23 cellular contexts compared by ENCODE assay signal in genomic region chr6:1055015-1055921, GRCh38.
"Had no signal": no experiment of that assay in that cellular context is flagged by ENCODE, and none has a peak within 500 bp of the region (broad histone marks: within the 10 kb centered on the region; RNA-seq: fewer than 3 reads in every experiment).

No MANE protein-coding gene starts in this region.

- H3K36me3 Mint-ChIP-seq: activated naive CD4-positive, alpha-beta T cell treated with anti-CD3 and anti-CD28 coated beads, Interleukin-2, amount 50 U/mL, for 24 hours; brain; naive B cell had no signal

- ATAC-seq: activated CD8-positive, alpha-beta T cell treated with anti-CD3 and anti-CD28 coated beads, Interleukin-2, amount 10 ng/mL, durations not matched to agents 7 days and 5 days had no signal

- H3K9me3 Mint-ChIP-seq: activated CD4-positive, alpha-beta T cell treated with anti-CD3 and anti-CD28 coated beads, Interleukin-2, amount 10 ng/mL, durations not matched to agents 7 days and 5 days; activated naive CD4-positive, alpha-beta T cell treated with anti-CD3 and anti-CD28 coated beads, Interleukin-2, amount 50 U/mL, for 24 hours; activated T-helper 1 cell treated with anti-CD3 and anti-CD28 coated beads, Interleukin-12 subunit alpha, Interleukin-12 subunit beta, Interleukin-2, Interleukin-4 antibody, amounts not matched to agents 30 ng/mL and 10 ng/mL and 1 ng/mL, durations not matched to agents 14 hours and 24 hours and 36 hours; brain; neural crest cell had no signal

- DNase-seq: activated CD4-positive, alpha-beta T cell treated with anti-CD3 and anti-CD28 coated beads, Interleukin-2, amount 10 ng/mL, durations not matched to agents 7 days and 5 days; activated CD4-positive, CD25-positive, alpha-beta regulatory T cell treated with anti-CD3 and anti-CD28 coated beads, Interleukin-2, amount 50 U/mL, for 72 hours; activated CD8-positive, alpha-beta T cell treated with anti-CD3 and anti-CD28 coated beads, Interleukin-2, amount 10 ng/mL, durations not matched to agents 7 days and 5 days; activated gamma-delta T cell; anterior cingulate cortex; caudate nucleus; dermis blood vessel endothelial cell; effector CD8-positive, alpha-beta T cell; foreskin melanocyte; naive B cell; retina; spleen; stimulated activated CD4-positive, alpha-beta T cell treated with anti-CD3 and anti-CD28 coated beads, Interleukin-4, amount 100 ng/mL, for 24 hours; stimulated activated naive CD4-positive, alpha-beta T cell treated with Interleukin-2 at 50 U/mL for 16 hours; T-helper 1 cell; upper lobe of left lung; WERI-Rb-1 had no signal

- H3K9me3 ChIP-seq: spleen, thoracic aorta, upper lobe of left lung had no signal

- H3K27ac ChIP-seq: spleen, thoracic aorta, upper lobe of left lung, WERI-Rb-1 had no signal

- H3K4me1 ChIP-seq: spleen, upper lobe of left lung had no signal

- H3K4me1 Mint-ChIP-seq: activated CD4-positive, alpha-beta T cell treated with anti-CD3 and anti-CD28 coated beads, Interleukin-2, amount 10 ng/mL, durations not matched to agents 7 days and 5 days; activated naive CD4-positive, alpha-beta T cell treated with anti-CD3 and anti-CD28 coated beads, Interleukin-2, amount 50 U/mL, for 24 hours; brain; naive B cell had no signal

- H3K4me3 ChIP-seq: spleen, thoracic aorta, upper lobe of left lung had no signal

- H3K27ac Mint-ChIP-seq: activated CD4-positive, alpha-beta T cell treated with anti-CD3 and anti-CD28 coated beads, Interleukin-2, amount 10 ng/mL, durations not matched to agents 7 days and 5 days; activated CD8-positive, alpha-beta T cell treated with anti-CD3 and anti-CD28 coated beads, Interleukin-2, amount 10 ng/mL, durations not matched to agents 7 days and 5 days; activated naive CD4-positive, alpha-beta T cell treated with anti-CD3 and anti-CD28 coated beads, Interleukin-2, amount 50 U/mL, for 24 hours; activated T-helper 1 cell treated with anti-CD3 and anti-CD28 coated beads, Interleukin-12 subunit alpha, Interleukin-12 subunit beta, Interleukin-2, Interleukin-4 antibody, amounts not matched to agents 30 ng/mL and 10 ng/mL and 1 ng/mL, durations not matched to agents 14 hours and 24 hours and 36 hours; naive B cell; progenitor cell of endocrine pancreas had no signal

- H3K4me3 Mint-ChIP-seq: activated CD4-positive, alpha-beta T cell treated with anti-CD3 and anti-CD28 coated beads, Interleukin-2, amount 10 ng/mL, durations not matched to agents 7 days and 5 days; activated CD8-positive, alpha-beta T cell treated with anti-CD3 and anti-CD28 coated beads, Interleukin-2, amount 10 ng/mL, durations not matched to agents 7 days and 5 days; activated naive CD4-positive, alpha-beta T cell treated with anti-CD3 and anti-CD28 coated beads, Interleukin-2, amount 50 U/mL, for 24 hours; activated T-helper 1 cell treated with anti-CD3 and anti-CD28 coated beads, Interleukin-12 subunit alpha, Interleukin-12 subunit beta, Interleukin-2, Interleukin-4 antibody, amounts not matched to agents 30 ng/mL and 10 ng/mL and 1 ng/mL, durations not matched to agents 14 hours and 24 hours and 36 hours; brain; naive B cell; neural crest cell had no signal

- H3K27me3 Mint-ChIP-seq: activated CD4-positive, alpha-beta T cell treated with anti-CD3 and anti-CD28 coated beads, Interleukin-2, amount 10 ng/mL, durations not matched to agents 7 days and 5 days had no signal

- H3K27me3 ChIP-seq: upper lobe of left lung had no signal

- H3K36me3 ChIP-seq: spleen, thoracic aorta, upper lobe of left lung, WERI-Rb-1 had no signal
